ENCODE assay signal across 28 cellular contexts in genomic region chr13:33868343-33868994, GRCh38. TPM values are rescaled to one million over a fixed set of nuclear protein-coding genes. Genes with fewer than 3 reads are reported as not detected.
DNase-seq lines count a peak whose midpoint lies in the region; ATAC-seq, FAIRE-seq and TF ChIP-seq lines count a peak whose summit lies in the region.
"Had no signal": no experiment of that assay in that cellular context is flagged by ENCODE, and none has a peak within 500 bp of the region (broad histone marks: within the 10 kb centered on the region; RNA-seq: fewer than 3 reads in every experiment).

No MANE protein-coding gene starts in this region.

- TF ChIP-seq POLR2A in NB4 (IDR thresholded peaks at IDR 0.05; ENCODE audit: extremely low read depth, insufficient read length): no peak

- H3K27me3 ChIP-seq in bronchial epithelial cell (ENCODE audit: control insufficient read depth, insufficient read depth, low read length) (no peaks in the 10 kb centered on the region), foreskin keratinocyte (no peaks in the 10 kb centered on the region)
- H3K27me3 ChIP-seq: SJSA1 had no signal

- H3K4me1 ChIP-seq in foreskin keratinocyte: no peaks in the 10 kb centered on the region
- H3K4me1 ChIP-seq: SJSA1 had no signal

- no peak for FAIRE-seq in bronchial epithelial cell (lab: Jason Lieb, UNC)
- FAIRE-seq: A204.1 had no signal

- ATAC-seq in foreskin keratinocyte: peak; percentile 43
- ATAC-seq in HG03135 (IDR thresholded peaks at IDR 0.05; ENCODE audit: unreplicated experiment): no peak
- no peak for ATAC-seq in HG02610 (IDR thresholded peaks at IDR 0.05; ENCODE audit: unreplicated experiment)
- ATAC-seq: CD8-positive, alpha-beta T cell; GM23338 had no signal

- no peak overlapping the region for H3K27ac ChIP-seq in foreskin keratinocyte
- H3K27ac ChIP-seq: SJSA1 had no signal

- H3K36me3 ChIP-seq in bronchial epithelial cell (ENCODE audit: control insufficient read depth, insufficient read depth, low read length): no peaks in the 10 kb centered on the region
- H3K36me3 ChIP-seq: SJSA1 had no signal

- no peak for TF ChIP-seq CTCF in NB4 (IDR thresholded peaks at IDR 0.05; ENCODE audit: low read depth, low read length)
- TF ChIP-seq CTCF in bronchial epithelial cell (IDR thresholded peaks at IDR 0.05; ENCODE audit: insufficient read depth, low read length, severe bottlenecking): no peak
- TF ChIP-seq CTCF in foreskin keratinocyte (conservative IDR thresholded peaks at IDR 0.05): no peak

- no peak overlapping the region for H3K4me3 ChIP-seq in NB4 (ENCODE audit: low read depth, low read length)
- H3K4me3 ChIP-seq in bronchial epithelial cell (ENCODE audit: low read depth, low read length): no peak overlapping the region
- H3K4me3 ChIP-seq: GM23338, SJSA1 had no signal

- in situ Hi-C loops in ACHN (cut with HindIII; ENCODE audit: low pct_ligation_motif_present, low pct_unique_long_range_greater_than_20kb, low sequenced_read_pairs): no loop called here

- DNase-seq in ACHN (peak; percentile 3), NB4 (ENCODE audit: low read depth) (peak; percentile 7), bronchial epithelial cell (ENCODE audit: low read depth) (peak; percentile 60), foreskin keratinocyte (peak; percentile 17 to 25), germinal center (ENCODE audit: low spot score) (no peak), COLO668 (lab: John Stamatoyannopoulos, UW; ENCODE audit: unreplicated experiment) (no peak)
- DNase-seq: C1 segment of cervical spinal cord; CD8-positive, alpha-beta T cell; DMS 273 treated with DMSO at 0.1 percent for 48 hours; DMS79 treated with DMSO at 0.1 percent for 48 hours; GF-D8; H9; IMR-90; Kasumi-1; MV-4-11; NCI-H1105 treated with DMSO at 0.1 percent for 48 hours; NCI-H146; NCI-H1930; NCI-H2107; NCI-H524 treated with DMSO at 0.1 percent for 48 hours; NCI-H774; Right ventricle myocardium superior; RPMI8226 had no signal

RNA-seq across cellular contexts. Expression of gene RFC3, which starts 50.5 kb away (rescaled TPM):
- total RNA-seq in bronchial epithelial cell (2.0 and 3.4 TPM in 2 replicates), foreskin keratinocyte (38.0 and 40.7 TPM in 2 replicates)
- polyA plus RNA-seq in foreskin keratinocyte: 18.6 and 25.8 TPM in 2 replicates

Comparison
In these comparisons a context has a peak if more than half of its experiments do, and no peak if none do; other contexts are left out.
1. DNase-seq: peak in ACHN (single experiment), NB4 (single experiment), bronchial epithelial cell (single experiment) and foreskin keratinocyte (2 of 2); none in germinal center (single experiment) and COLO668 (single experiment).